ENCODE assay signal across 14 cellular contexts in the genomic region with DNA sequence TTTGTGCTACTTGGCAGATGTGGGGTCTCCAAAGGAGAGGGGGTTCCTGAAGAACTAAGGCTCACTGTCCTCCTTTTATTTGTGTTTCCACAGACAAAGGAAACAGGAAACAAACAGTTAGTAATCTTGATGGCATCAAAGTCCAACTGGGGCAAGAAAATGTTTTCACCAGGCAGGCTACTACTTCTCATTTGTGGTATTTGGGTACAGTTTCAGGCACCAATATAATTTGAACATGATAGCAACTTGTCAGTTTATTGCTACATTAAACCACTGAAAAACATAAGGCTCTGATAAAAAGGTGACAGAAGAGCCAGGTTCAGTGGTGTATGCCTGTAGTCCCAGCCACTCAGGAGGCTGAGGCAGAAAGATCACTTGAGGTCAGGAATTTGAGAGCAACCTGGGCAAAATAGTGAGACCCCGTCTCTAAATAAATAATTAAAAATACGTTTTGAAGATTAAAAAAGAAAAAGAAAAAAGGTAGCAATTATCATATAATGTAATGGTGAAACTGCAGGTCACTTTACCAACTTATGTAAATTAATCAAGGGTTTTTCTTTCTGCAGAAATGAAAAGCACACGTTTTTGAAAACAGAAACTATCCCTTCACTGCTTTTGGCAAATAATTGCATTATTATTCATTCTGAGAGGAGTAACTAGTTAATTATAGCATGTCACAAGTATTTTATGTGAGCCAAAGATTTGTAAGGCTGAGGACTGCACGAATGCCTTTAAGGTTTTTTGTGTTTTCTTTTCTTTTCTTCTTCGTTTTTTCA.
DNase-seq lines count a peak whose midpoint lies in the region; ATAC-seq and TF ChIP-seq lines count a peak whose summit lies in the region.
"Had no signal": no experiment of that assay in that cellular context is flagged by ENCODE, and none has a peak within 500 bp of the region (broad histone marks: within the 10 kb centered on the region; RNA-seq: fewer than 3 reads in every experiment).

No MANE protein-coding gene starts in this region.

- H3K36me3 Mint-ChIP-seq in activated T-cell treated with anti-CD3 and anti-CD28 coated beads, Interleukin-2, amount 50 U/mL, for 4 hours (ENCODE audit: insufficient read depth): no peaks in the 10 kb centered on the region
- H3K36me3 Mint-ChIP-seq: natural killer cell treated with Interleukin-12 subunit alpha and Interleukin-12 subunit beta and Interleukin-15 and Interleukin-18, amount 100 ng/mL, for 72 hours; stimulated activated memory B cell treated with anti-CD40 and anti-IgM and Interleukin-4, amounts not matched to agents 10 μg/mL and 1 μg/mL and 100 μg/mL, for 72 hours had no signal

- TF ChIP-seq CTCF in GM10266 (IDR thresholded peaks at IDR 0.05; ENCODE audit: control insufficient read depth, insufficient read depth, low read depth, missing control alignments): no peak

- H3K4me1 Mint-ChIP-seq in activated T-cell treated with anti-CD3 and anti-CD28 coated beads, Interleukin-2, amount 50 U/mL, for 4 hours (ENCODE audit: low read depth): no peaks in the 10 kb centered on the region
- H3K4me1 Mint-ChIP-seq: stimulated activated memory B cell treated with anti-CD40 and anti-IgM and Interleukin-4, amounts not matched to agents 10 μg/mL and 1 μg/mL and 100 μg/mL, for 72 hours had no signal

- peak; percentile 64 for ATAC-seq in GM19372 (IDR thresholded peaks at IDR 0.05; ENCODE audit: low read depth, unreplicated experiment)
- peak; percentile 62 for ATAC-seq in HG02678 (IDR thresholded peaks at IDR 0.05; ENCODE audit: unreplicated experiment)
- ATAC-seq in HG03442 (IDR thresholded peaks at IDR 0.05; ENCODE audit: unreplicated experiment): peak; percentile 75
- no peak for ATAC-seq in activated T-cell treated with anti-CD3 and anti-CD28 coated beads, Interleukin-2, amount 50 U/mL, for 4 hours
- ATAC-seq: natural killer cell treated with Interleukin-12 subunit alpha and Interleukin-12 subunit beta and Interleukin-15 and Interleukin-18, amount 100 ng/mL, for 72 hours; PC-3; stimulated activated memory B cell treated with anti-CD40 and anti-IgM and Interleukin-4, amounts not matched to agents 10 μg/mL and 1 μg/mL and 100 μg/mL, for 72 hours had no signal

- H3K4me3 Mint-ChIP-seq in activated T-cell treated with anti-CD3 and anti-CD28 coated beads, Interleukin-2, amount 50 U/mL, for 4 hours: no peak overlapping the region
- H3K4me3 Mint-ChIP-seq: natural killer cell treated with Interleukin-12 subunit alpha and Interleukin-12 subunit beta and Interleukin-15 and Interleukin-18, amount 100 ng/mL, for 72 hours; stimulated activated memory B cell treated with anti-CD40 and anti-IgM and Interleukin-4, amounts not matched to agents 10 μg/mL and 1 μg/mL and 100 μg/mL, for 72 hours had no signal

- peaks cover 16% of the 10 kb centered on the region for H3K27me3 Mint-ChIP-seq in activated T-cell treated with anti-CD3 and anti-CD28 coated beads, Interleukin-2, amount 50 U/mL, for 4 hours (ENCODE audit: low read depth)
- H3K27me3 Mint-ChIP-seq: natural killer cell treated with Interleukin-12 subunit alpha and Interleukin-12 subunit beta and Interleukin-15 and Interleukin-18, amount 100 ng/mL, for 72 hours; stimulated activated memory B cell treated with anti-CD40 and anti-IgM and Interleukin-4, amounts not matched to agents 10 μg/mL and 1 μg/mL and 100 μg/mL, for 72 hours had no signal

- no peaks in the 10 kb centered on the region for H3K9me3 Mint-ChIP-seq in activated T-cell treated with anti-CD3 and anti-CD28 coated beads, Interleukin-2, amount 50 U/mL, for 4 hours
- H3K9me3 Mint-ChIP-seq: natural killer cell treated with Interleukin-12 subunit alpha and Interleukin-12 subunit beta and Interleukin-15 and Interleukin-18, amount 100 ng/mL, for 72 hours; stimulated activated memory B cell treated with anti-CD40 and anti-IgM and Interleukin-4, amounts not matched to agents 10 μg/mL and 1 μg/mL and 100 μg/mL, for 72 hours had no signal

- DNase-seq in GM10266 (ENCODE audit: extremely low spot score) (peak; percentile 11), superior temporal gyrus (ENCODE audit: extremely low spot score) (no peak), RPMI8226 (no peak), pons (ENCODE audit: low spot score) (no peak)
- no peak for DNase-seq in activated T-cell treated with anti-CD3 and anti-CD28 coated beads, Interleukin-2, amount 50 U/mL, for 4 hours
- DNase-seq: EL; NCI-H1694; PC-3; stimulated activated CD4-positive, alpha-beta T cell treated with anti-CD3 and anti-CD28 coated beads, Interleukin-15, amount 100 ng/mL, for 24 hours had no signal

Comparison
In these comparisons a context has a peak if more than half of its experiments do, and no peak if none do; other contexts are left out.
1. ATAC-seq: peak in GM19372 (single experiment), HG02678 (single experiment) and HG03442 (single experiment); none in activated T-cell treated with anti-CD3 and anti-CD28 coated beads, Interleukin-2, amount 50 U/mL, for 4 hours (0 of 2).